10 cellular contexts compared by ENCODE assay signal in the genomic region with DNA sequence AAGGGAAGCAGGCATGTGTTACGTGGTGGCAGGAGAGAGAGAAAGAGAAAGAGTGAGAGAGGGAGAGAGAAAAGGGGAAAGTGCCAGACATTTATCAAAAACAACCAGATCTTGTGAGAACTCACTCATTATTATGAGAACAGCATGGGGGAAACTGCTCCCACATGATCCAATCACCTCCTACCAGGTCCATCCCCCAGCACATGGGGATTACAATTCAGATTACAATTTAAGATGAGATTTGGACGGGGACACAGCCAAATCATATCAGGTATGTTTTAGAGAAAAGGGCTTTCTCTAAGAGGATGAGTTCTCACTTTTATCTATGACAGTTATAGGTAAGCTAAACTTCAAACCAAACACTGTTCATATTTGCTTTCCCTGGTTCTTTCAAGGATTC.
"Had no signal": no experiment of that assay in that cellular context is flagged by ENCODE, and none has a peak within 500 bp of the region (broad histone marks: within the 10 kb centered on the region; RNA-seq: fewer than 3 reads in every experiment).

No MANE protein-coding gene starts in this region.

- H2AFZ ChIP-seq: GM23248, GM23338 had no signal

- DNase-seq: GM23248, GOT3, H7, H9, HCEC 1CT, HFFc6 had no signal

- ATAC-seq: GM23338, HCT116 had no signal

- FAIRE-seq: H54 had no signal

- H3K9me3 ChIP-seq: HAP-1 had no signal

- H3K9ac ChIP-seq: GM23248 had no signal

- H3K27ac ChIP-seq: GM23248 had no signal

- H3K4me2 ChIP-seq: GM23338 had no signal

- H3K36me3 ChIP-seq: HAP-1 had no signal

- H3K4me3 ChIP-seq: GM23248, GM23338, HAP-1 had no signal
